In genomic region chr6:27474172-27474465, GRCh38 we compare ENCODE assay signal across 10 cellular contexts. TPM values are rescaled to one million over a fixed set of nuclear protein-coding genes. Genes with fewer than 3 reads are reported as not detected.
A peak's percentile ranks its signal among the peaks of the same experiment; 100 is the strongest.
DNase-seq lines count a peak whose midpoint lies in the region; ATAC-seq, FAIRE-seq and TF ChIP-seq lines count a peak whose summit lies in the region.
"Had no signal": no experiment of that assay in that cellular context is flagged by ENCODE, and none has a peak within 500 bp of the region (broad histone marks: within the 10 kb centered on the region; RNA-seq: fewer than 3 reads in every experiment).

No MANE protein-coding gene starts in this region.

- CTCF ChIA-PET in endothelial cell of umbilical vein (lab: Charles Lee): interaction anchor here (0.6 to 3.4 kb wide), 3 partner anchors 31 to 1540 kb away, joined by 3 to 13 read pairs (median 4); no protein-coding TSS in a partner anchor

- H4K20me1 ChIP-seq in endothelial cell of umbilical vein (replicated peaks; ENCODE audit: control insufficient read depth, extremely low read depth, insufficient read depth, low read length): no peaks in the 10 kb centered on the region

- no peak for DNase-seq in stimulated activated naive CD8-positive, alpha-beta T cell treated with anti-CD3 and anti-CD28 coated beads, Interleukin-15, Interleukin-2, amounts not matched to agents 100 U/mL and 50 U/mL, for 24 hours
- DNase-seq in RKO (ENCODE audit: low spot score): peak; percentile 60
- DNase-seq in endothelial cell of umbilical vein (ENCODE audit: low read depth, low spot score): no peak
- no peak for DNase-seq in EL
- no peak for DNase-seq in inferior parietal cortex (ENCODE audit: extremely low spot score)
- DNase-seq: IMR-90, sigmoid colon had no signal

- H3K4me3 Mint-ChIP-seq in stimulated activated naive CD8-positive, alpha-beta T cell treated with anti-CD3 and anti-CD28 coated beads, Interleukin-15, Interleukin-2, amounts not matched to agents 100 ng/mL and 50 ng/mL, for 24 hours: peak overlapping the region; percentile 89

- H3K27ac Mint-ChIP-seq in stimulated activated naive CD8-positive, alpha-beta T cell treated with anti-CD3 and anti-CD28 coated beads, Interleukin-15, Interleukin-2, amounts not matched to agents 100 ng/mL and 50 ng/mL, for 24 hours: no peak overlapping the region

- dilution Hi-C loops in endothelial cell of umbilical vein (cut with MboI; ENCODE audit: extremely low pct_ligation_motif_present, low sequenced_read_pairs): no loop called here

- H3K4me2 ChIP-seq in endothelial cell of umbilical vein (ENCODE audit: insufficient read depth, low read length): peak overlapping the region; percentile 65

- POLR2A ChIA-PET in endothelial cell of umbilical vein (lab: Charles Lee): no interaction called here

- H3K79me2 ChIP-seq in endothelial cell of umbilical vein (ENCODE audit: control insufficient read depth, insufficient read depth, low read length): peaks cover 7% of the 10 kb centered on the region

- H3K36me3 Mint-ChIP-seq in stimulated activated naive CD8-positive, alpha-beta T cell treated with anti-CD3 and anti-CD28 coated beads, Interleukin-15, Interleukin-2, amounts not matched to agents 100 ng/mL and 50 ng/mL, for 24 hours (ENCODE audit: low read depth): peaks cover 27% of the 10 kb centered on the region

- no peak overlapping the region for H3K4me3 ChIP-seq in endothelial cell of umbilical vein (replicated peaks in 1 of 3; ENCODE audit: insufficient read depth in 1 of 3, low read depth in 1 of 3, low read length in 3 of 3)

- H3K27me3 Mint-ChIP-seq in stimulated activated naive CD8-positive, alpha-beta T cell treated with anti-CD3 and anti-CD28 coated beads, Interleukin-15, Interleukin-2, amounts not matched to agents 100 ng/mL and 50 ng/mL, for 24 hours: no peaks in the 10 kb centered on the region

- H3K27ac ChIP-seq in endothelial cell of umbilical vein (ENCODE audit: insufficient read depth, low read depth, low read length): no peak overlapping the region

- H3K9me3 ChIP-seq in endothelial cell of umbilical vein (replicated peaks; ENCODE audit: control insufficient read depth, insufficient read depth, low read length): no peaks in the 10 kb centered on the region
- H3K9me3 ChIP-seq: sigmoid colon had no signal

- intact Hi-C loops in endothelial cell of umbilical vein (cut with micrococcal nuclease): loop anchor here (5.0 to 10.0 kb wide), 5 partner anchors 428 to 1511 kb away; partner anchors contain the start of gene ZSCAN9

- peaks cover 16% of the 10 kb centered on the region for H3K4me1 ChIP-seq in endothelial cell of umbilical vein (ENCODE audit: control insufficient read depth, extremely low read depth, insufficient read depth, low read length)

- H3K4me1 Mint-ChIP-seq in stimulated activated naive CD8-positive, alpha-beta T cell treated with anti-CD3 and anti-CD28 coated beads, Interleukin-15, Interleukin-2, amounts not matched to agents 100 ng/mL and 50 ng/mL, for 24 hours (ENCODE audit: low read depth): peaks cover 30% of the 10 kb centered on the region

- H3K36me3 ChIP-seq in endothelial cell of umbilical vein (ENCODE audit: control insufficient read depth in 2 of 2, extremely low read depth in 1 of 2, insufficient read depth in 2 of 2, low read length in 2 of 2): no peaks in the 10 kb centered on the region

- peaks cover 9 to 14% of the 10 kb centered on the region in 2 experiments for H3K27me3 ChIP-seq in endothelial cell of umbilical vein (ENCODE audit: control insufficient read depth in 2 of 2, insufficient read depth in 2 of 2, low read length in 2 of 2)
- H3K27me3 ChIP-seq: sigmoid colon had no signal

- no peak for ATAC-seq in stimulated activated naive CD8-positive, alpha-beta T cell treated with anti-CD3 and anti-CD28 coated beads, Interleukin-15, Interleukin-2, amounts not matched to agents 100 U/mL and 50 U/mL, for 24 hours
- no peak for ATAC-seq in esophagus mucosa
- no peak for ATAC-seq in HG03520 (IDR thresholded peaks at IDR 0.05; ENCODE audit: unreplicated experiment)

- H3K9me1 ChIP-seq in endothelial cell of umbilical vein (replicated peaks; ENCODE audit: control insufficient read depth, extremely low read depth, insufficient read depth, low read length): no peaks in the 10 kb centered on the region

- TF ChIP-seq POLR2A in endothelial cell of umbilical vein (IDR thresholded peaks at IDR 0.05; ENCODE audit: low read depth, low read length): no peak

- FAIRE-seq in endothelial cell of umbilical vein (lab: Jason Lieb, UNC): no peak

- H3K9ac ChIP-seq in endothelial cell of umbilical vein (replicated peaks; ENCODE audit: extremely low read depth, insufficient read depth, low read length): no peak overlapping the region

- no peak for TF ChIP-seq CTCF in endothelial cell of umbilical vein (IDR thresholded peaks at IDR 0.05; ENCODE audit: extremely low read depth in 1 of 2, insufficient read depth in 1 of 2, low read depth in 1 of 2, low read length in 2 of 2)

- BruUV-seq in endothelial cell of umbilical vein (replicated peaks; lab: Mats Ljungman, UMichigan): no TSS peak

- H2AFZ ChIP-seq in endothelial cell of umbilical vein (ENCODE audit: low read depth, low read length): no peak overlapping the region

- H3K9me3 Mint-ChIP-seq in stimulated activated naive CD8-positive, alpha-beta T cell treated with anti-CD3 and anti-CD28 coated beads, Interleukin-15, Interleukin-2, amounts not matched to agents 100 ng/mL and 50 ng/mL, for 24 hours: no peaks in the 10 kb centered on the region

TF ChIP-seq in endothelial cell of umbilical vein, 7 proteins besides CTCF, POLR2A, EP300 and RAD21:
- TF ChIP-seq FOS (IDR thresholded peaks at IDR 0.05; ENCODE audit: borderline replicate concordance, insufficient read depth, low read length): no peak
- no peak for TF ChIP-seq EZH2 (IDR thresholded peaks at IDR 0.05; ENCODE audit: borderline replicate concordance, low read depth, low read length, severe bottlenecking)
- TF ChIP-seq JUN (IDR thresholded peaks at IDR 0.05; ENCODE audit: borderline replicate concordance, insufficient read depth, insufficient read length, low read depth): no peak
- no peak for TF ChIP-seq MAX (IDR thresholded peaks at IDR 0.05; ENCODE audit: insufficient read depth, insufficient read length)
- no peak for TF ChIP-seq MYC (IDR thresholded peaks at IDR 0.05; ENCODE audit: low read depth, low read length)

RNA-seq across cellular contexts. Expression of gene ZNF184, which starts 1.2 kb away (rescaled TPM):
- total RNA-seq in endothelial cell of umbilical vein (5.4 and 6.5 TPM in 2 replicates), esophagus mucosa (3.0 TPM)
- 1.4 and 1.6 TPM in 2 replicates for polyA plus RNA-seq in endothelial cell of umbilical vein
- 2.6 and 3.0 TPM in 2 replicates for polyA plus RNA-seq in endothelial cell of umbilical vein (2011; cell fraction: cytosol; rRNA removed)
- 3.1 and 4.1 TPM in 2 replicates for polyA plus RNA-seq in endothelial cell of umbilical vein (2011; cell fraction: nucleus; rRNA removed)
- polyA plus RNA-seq in endothelial cell of umbilical vein (2012): 3.7 and 5.0 TPM in 2 replicates
- 3.0 and 5.5 TPM in 2 replicates for polyA minus RNA-seq in endothelial cell of umbilical vein
- 3.2 TPM for polyA minus RNA-seq in endothelial cell of umbilical vein (2011; cell fraction: cytosol; rRNA and poly(A)+ RNA removed)
- 3.3 and 4.7 TPM in 2 replicates for polyA minus RNA-seq in endothelial cell of umbilical vein (2011; cell fraction: nucleus; rRNA and poly(A)+ RNA removed)
